Comparison of ENCODE assay signal across 22 cellular contexts in the genomic region with DNA sequence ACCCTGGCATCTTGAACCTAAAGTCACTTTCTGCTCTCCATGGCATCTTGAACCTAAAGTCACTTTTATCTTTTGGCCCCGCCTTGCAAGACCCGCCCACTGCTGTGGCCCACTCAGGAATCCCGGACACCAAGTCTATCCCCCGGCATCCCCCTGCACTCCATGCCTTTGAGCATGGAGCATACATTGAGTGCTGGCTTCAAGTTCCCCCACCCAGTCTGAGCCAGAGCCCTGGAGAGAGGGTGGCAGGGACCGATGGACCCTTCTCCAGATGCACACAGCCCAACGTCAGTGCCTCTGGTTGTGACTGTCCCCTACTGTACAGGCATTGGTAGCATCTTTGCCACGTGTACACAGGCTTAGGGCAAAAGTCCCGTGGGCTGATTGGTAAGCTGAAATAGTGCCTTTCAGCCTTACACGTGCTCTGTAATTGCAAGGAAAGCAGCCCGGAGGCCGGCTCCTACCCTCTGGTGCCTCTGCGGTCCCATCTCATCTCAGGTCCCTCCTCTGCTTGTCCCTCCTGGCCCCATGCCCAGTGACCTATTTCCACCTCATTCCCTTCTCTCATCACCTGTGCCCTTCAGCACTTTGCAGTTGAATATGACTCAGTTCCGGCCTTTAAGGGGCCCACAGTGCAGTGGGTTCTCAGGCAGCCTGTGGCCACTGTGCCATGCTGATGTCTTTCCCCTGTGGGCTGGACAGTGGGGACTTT.
DNase-seq lines count a peak whose midpoint lies in the region; ATAC-seq and TF ChIP-seq lines count a peak whose summit lies in the region.
"Had no signal": no experiment of that assay in that cellular context is flagged by ENCODE, and none has a peak within 500 bp of the region (broad histone marks: within the 10 kb centered on the region; RNA-seq: fewer than 3 reads in every experiment).

No MANE protein-coding gene starts in this region.

- H3K36me3 Mint-ChIP-seq in Calu3 (ENCODE audit: insufficient read depth, unreplicated experiment): no peaks in the 10 kb centered on the region
- no peaks in the 10 kb centered on the region for H3K36me3 Mint-ChIP-seq in activated T-helper 17 cell treated with anti-CD3 and anti-CD28 coated beads, Interleukin-2, amount 50 U/mL, for 72 hours (ENCODE audit: low read depth)
- H3K36me3 Mint-ChIP-seq: memory B cell, type B pancreatic cell had no signal

- H3K27ac Mint-ChIP-seq in Calu3 (ENCODE audit: unreplicated experiment): no peak overlapping the region
- H3K27ac Mint-ChIP-seq in activated T-helper 17 cell treated with anti-CD3 and anti-CD28 coated beads, Interleukin-2, amount 50 U/mL, for 72 hours: no peak overlapping the region
- H3K27ac Mint-ChIP-seq: activated T-cell treated with anti-CD3 and anti-CD28 coated beads, Interleukin-2, amount 50 U/mL, for 72 hours; dendritic cell treated with granulocyte-macrophage colony-stimulating factor and Interleukin-4, amounts not matched to agents 40 ng/mL and 50 ng/mL, for 4 days; memory B cell; type B pancreatic cell had no signal

- intact Hi-C loops in right lobe of liver (cut with DNase I): loop anchor here in 1 of 2 donors (10.0 kb wide), 1 partner anchor 155 kb away; the partner anchor contains the start of gene INHBB
- intact Hi-C loops in Calu3 (cut with micrococcal nuclease; ENCODE audit: unreplicated experiment): no loop called here

- peaks cover 94% of the 10 kb centered on the region for H3K27me3 Mint-ChIP-seq in Calu3 (ENCODE audit: unreplicated experiment)
- H3K27me3 Mint-ChIP-seq in activated T-helper 17 cell treated with anti-CD3 and anti-CD28 coated beads, Interleukin-2, amount 50 U/mL, for 72 hours: peaks cover 10% of the 10 kb centered on the region
- H3K27me3 Mint-ChIP-seq: dendritic cell treated with granulocyte-macrophage colony-stimulating factor and Interleukin-4, amounts not matched to agents 40 ng/mL and 50 ng/mL, for 4 days had no signal

- no peaks in the 10 kb centered on the region for H3K27me3 ChIP-seq in right lobe of liver
- H3K27me3 ChIP-seq in effector memory CD4-positive, alpha-beta T cell (replicated peaks; ENCODE audit: control insufficient read depth, insufficient read depth, low read length, poor library complexity, severe bottlenecking): no peaks in the 10 kb centered on the region

- TF ChIP-seq CTCF in right lobe of liver (IDR thresholded peaks at IDR 0.05) (no peak), Calu3 (IDR thresholded peaks at IDR 0.05; ENCODE audit: unreplicated experiment) (no peak)

- no peak overlapping the region for H3K4me3 Mint-ChIP-seq in Calu3 (ENCODE audit: low read depth, unreplicated experiment)
- H3K4me3 Mint-ChIP-seq in activated T-helper 17 cell treated with anti-CD3 and anti-CD28 coated beads, Interleukin-2, amount 50 U/mL, for 72 hours: no peak overlapping the region
- H3K4me3 Mint-ChIP-seq: activated T-cell treated with anti-CD3 and anti-CD28 coated beads, Interleukin-2, amount 50 U/mL, for 72 hours; dendritic cell treated with granulocyte-macrophage colony-stimulating factor and Interleukin-4, amounts not matched to agents 40 ng/mL and 50 ng/mL, for 4 days; memory B cell; type B pancreatic cell had no signal

- H3K9me3 Mint-ChIP-seq in Calu3 (ENCODE audit: low read depth, unreplicated experiment): no peaks in the 10 kb centered on the region
- H3K9me3 Mint-ChIP-seq in activated T-helper 17 cell treated with anti-CD3 and anti-CD28 coated beads, Interleukin-2, amount 50 U/mL, for 72 hours: no peaks in the 10 kb centered on the region
- H3K9me3 Mint-ChIP-seq: activated T-cell treated with anti-CD3 and anti-CD28 coated beads, Interleukin-2, amount 50 U/mL, for 72 hours; dendritic cell treated with granulocyte-macrophage colony-stimulating factor and Interleukin-4, amounts not matched to agents 40 ng/mL and 50 ng/mL, for 4 days; memory B cell; type B pancreatic cell had no signal

- no peak overlapping the region for H3K27ac ChIP-seq in right lobe of liver
- no peak overlapping the region for H3K27ac ChIP-seq in effector memory CD4-positive, alpha-beta T cell (ENCODE audit: insufficient read depth, low read length, poor library complexity, severe bottlenecking)
- H3K27ac ChIP-seq: HL-60, SJSA1 had no signal

- no peaks in the 10 kb centered on the region for H3K36me3 ChIP-seq in right lobe of liver
- H3K36me3 ChIP-seq in effector memory CD4-positive, alpha-beta T cell (ENCODE audit: control insufficient read depth, insufficient read depth, low read length): no peaks in the 10 kb centered on the region
- H3K36me3 ChIP-seq: HAP-1, SJSA1 had no signal

- peaks cover 12% of the 10 kb centered on the region for H3K4me1 Mint-ChIP-seq in Calu3 (ENCODE audit: low read depth, unreplicated experiment)
- no peaks in the 10 kb centered on the region for H3K4me1 Mint-ChIP-seq in activated T-helper 17 cell treated with anti-CD3 and anti-CD28 coated beads, Interleukin-2, amount 50 U/mL, for 72 hours
- H3K4me1 Mint-ChIP-seq: memory B cell had no signal

- peak; percentile 18 for DNase-seq in A172 (ENCODE audit: low spot score)
- peak; percentile 30 for DNase-seq in ELR (ENCODE audit: low read depth)
- DNase-seq in RPMI7951 (ENCODE audit: low read depth): peak; percentile 72
- peak; percentile 23 to 67 (median 61) for DNase-seq in right lobe of liver
- no peak for DNase-seq in Calu3
- no peak for DNase-seq in effector memory CD4-positive, alpha-beta T cell
- DNase-seq in DMS114 treated with DMSO at 0.1 percent for 48 hours (lab: John Stamatoyannopoulos, UW; ENCODE audit: unreplicated experiment): no peak
- DNase-seq: activated CD4-positive, alpha-beta T cell treated with anti-CD3 and anti-CD28 coated beads for 4 hours; activated naive CD4-positive, alpha-beta T cell treated with anti-CD3 and anti-CD28 coated beads, Interleukin-2, amount 50 U/mL, for 16 hours; activated T-cell treated with anti-CD3 and anti-CD28 coated beads, Interleukin-2, amount 50 U/mL, for 72 hours; anterior cingulate cortex; C1 segment of cervical spinal cord; IMR-90; NCI-H2081 treated with DMSO at 0.1 percent for 48 hours had no signal

- H3K9me3 ChIP-seq in right lobe of liver: no peaks in the 10 kb centered on the region
- no peaks in the 10 kb centered on the region for H3K9me3 ChIP-seq in effector memory CD4-positive, alpha-beta T cell (ENCODE audit: control insufficient read depth, low read length)
- H3K9me3 ChIP-seq: HAP-1, SJSA1 had no signal

- H3K4me1 ChIP-seq in right lobe of liver: peaks cover 0 to 20% (median 7%) of the 10 kb centered on the region in 4 donors
- H3K4me1 ChIP-seq in effector memory CD4-positive, alpha-beta T cell (ENCODE audit: control insufficient read depth, insufficient read depth, low read length, poor library complexity, severe bottlenecking): no peaks in the 10 kb centered on the region
- H3K4me1 ChIP-seq: HAP-1, SJSA1 had no signal

- CTCF ChIA-PET in Calu3 (lab: Charles Lee): no interaction called here

- 44% methylated on average over 9 of the region's 13 CpGs for WGBS in right lobe of liver (ENCODE audit: insufficient coverage, low coverage, low lambda C conversion rate, missing lambda C conversion rate)

- no TSS peak for BruUV-seq in Calu3 (replicated peaks; lab: Mats Ljungman, UMichigan)

- no peak overlapping the region for H3K4me3 ChIP-seq in right lobe of liver
- H3K4me3 ChIP-seq in effector memory CD4-positive, alpha-beta T cell (ENCODE audit: insufficient read depth, low read depth, low read length, poor library complexity, severe bottlenecking): no peak overlapping the region
- H3K4me3 ChIP-seq: HAP-1, SJSA1, smooth muscle cell had no signal

- TF ChIP-seq POLR2A in right lobe of liver (IDR thresholded peaks at IDR 0.05): peak; percentile 18

- peak; percentile 3 to 36 (median 16) for ATAC-seq in right lobe of liver
- no peak for ATAC-seq in activated T-helper 17 cell treated with anti-CD3 and anti-CD28 coated beads, Interleukin-2, amount 50 U/mL, for 72 hours (replicated peaks)
- ATAC-seq: activated T-cell treated with anti-CD3 and anti-CD28 coated beads, Interleukin-2, amount 50 U/mL, for 72 hours had no signal

Comparison
In these comparisons a context has a peak if more than half of its experiments do, and no peak if none do; other contexts are left out.
1. DNase-seq: peak in A172 (single experiment), ELR (single experiment), RPMI7951 (single experiment) and right lobe of liver (3 of 3); none in Calu3 (single experiment), effector memory CD4-positive, alpha-beta T cell (0 of 3) and DMS114 treated with DMSO at 0.1 percent for 48 hours (single experiment).